Comparison of ENCODE assay signal across 11 cellular contexts in genomic region chr18:54928236-54928635, GRCh38. TPM values are rescaled to one million over a fixed set of nuclear protein-coding genes. Genes with fewer than 3 reads are reported as not detected.
DNase-seq lines count a peak whose midpoint lies in the region; ATAC-seq and TF ChIP-seq lines count a peak whose summit lies in the region.
"Had no signal": no experiment of that assay in that cellular context is flagged by ENCODE, and none has a peak within 500 bp of the region (broad histone marks: within the 10 kb centered on the region; RNA-seq: fewer than 3 reads in every experiment).

No MANE protein-coding gene starts in this region.

- no peak for TF ChIP-seq RAD21 in IMR-90 (IDR thresholded peaks at IDR 0.05; ENCODE audit: low read length)

- WGBS in IMR-90 (ENCODE audit: extremely low coverage in 2 of 2, insufficient read length in 1 of 2), 2 experiments: no CpG with 5 or more reads among the region's 2 CpGs

- no peak overlapping the region for H3K4ac ChIP-seq in IMR-90 (ENCODE audit: low read depth, low read length)

- H4K91ac ChIP-seq in IMR-90 (ENCODE audit: insufficient read depth, low read depth, low read length): no peak overlapping the region

- no peaks in the 10 kb centered on the region for H4K20me1 ChIP-seq in IMR-90 (ENCODE audit: insufficient read depth, low read length)
- no peaks in the 10 kb centered on the region for H4K20me1 ChIP-seq in PC-3 (ENCODE audit: low read length)

- TF ChIP-seq POLR2A in IMR-90 (IDR thresholded peaks at IDR 0.05; ENCODE audit: low read depth, low read length): no peak

- ATAC-seq in IMR-90 (ENCODE audit: low read depth) (peak; percentile 49), PC-3 (peak; percentile 45)

- no peak overlapping the region for H2BK5ac ChIP-seq in IMR-90 (ENCODE audit: low read depth, low read length, poor library complexity, severe bottlenecking)

- H3K4me2 ChIP-seq in IMR-90 (ENCODE audit: low read depth, low read length) (no peak overlapping the region), PC-3 (ENCODE audit: low read length) (no peak overlapping the region)

- H3K14ac ChIP-seq in IMR-90 (replicated peaks; ENCODE audit: low read depth, low read length): no peak overlapping the region

- no peak overlapping the region for H2BK15ac ChIP-seq in IMR-90 (ENCODE audit: low read depth, low read length)

- H2AFZ ChIP-seq in IMR-90 (replicated peaks; ENCODE audit: low read length, poor library complexity): no peak overlapping the region
- no peak overlapping the region for H2AFZ ChIP-seq in PC-3 (ENCODE audit: low read length)

- H3K9me3 ChIP-seq in IMR-90 (ENCODE audit: control insufficient read depth, insufficient read depth, low read length) (peaks cover 5% of the 10 kb centered on the region), PC-3 (ENCODE audit: low read length) (no peaks in the 10 kb centered on the region)

- H2AK5ac ChIP-seq in IMR-90 (ENCODE audit: low read depth, low read length): no peak overlapping the region

- H3K18ac ChIP-seq in IMR-90 (ENCODE audit: low read depth, low read length): no peak overlapping the region

- H3K79me2 ChIP-seq in PC-3 (ENCODE audit: low read length): no peaks in the 10 kb centered on the region

- H2BK120ac ChIP-seq in IMR-90 (ENCODE audit: low read depth, low read length): no peak overlapping the region

- H3K9me1 ChIP-seq in IMR-90 (ENCODE audit: insufficient read depth, low read length): 0 out of 2 replicates have a peak, but pooled peaks cover 3% of the 10 kb centered on the region

- no peaks in the 10 kb centered on the region for H3K4me1 ChIP-seq in IMR-90 (ENCODE audit: control insufficient read depth, insufficient read depth, low read length)
- no peaks in the 10 kb centered on the region for H3K4me1 ChIP-seq in PC-3 (ENCODE audit: insufficient read depth, low read length)

- H3K9ac ChIP-seq in IMR-90 (ENCODE audit: low read depth, low read length): no peak overlapping the region
- no peak overlapping the region for H3K9ac ChIP-seq in PC-3 (ENCODE audit: low read length)

- no peaks in the 10 kb centered on the region for H3K79me1 ChIP-seq in IMR-90 (ENCODE audit: low read depth in 1 of 2, low read length in 2 of 2)

- intact Hi-C loops in IMR-90 (cut with micrococcal nuclease): no loop called here
- intact Hi-C loops in PC-3 (cut with micrococcal nuclease): no loop called here

- in situ Hi-C loops in IMR-90 (cut with MboI; ENCODE audit: low sequenced_read_pairs): loop anchor here (10.0 kb wide), 1 partner anchor 57 kb away; no protein-coding TSS in a partner anchor

- no peak for TF ChIP-seq CTCF in IMR-90 (conservative IDR thresholded peaks at IDR 0.05; ENCODE audit: low read depth, low read length)
- no peak for TF ChIP-seq CTCF in PC-3 (conservative IDR thresholded peaks at IDR 0.05; ENCODE audit: low read depth, low read length)
- no peak for TF ChIP-seq CTCF in fibroblast of mammary gland (conservative IDR thresholded peaks at IDR 0.05; ENCODE audit: control insufficient read depth, insufficient read depth, low read depth, low read length)

- CTCF ChIA-PET in IMR-90 (lab: Yijun Ruan, JAX): no interaction called here
- CTCF ChIA-PET in PC-3 (lab: Charles Lee): no interaction called here

- BruUV-seq in IMR-90 (replicated peaks; lab: Mats Ljungman, UMichigan) (no TSS peak), PC-3 (replicated peaks; lab: Mats Ljungman, UMichigan) (no TSS peak)

- no peak overlapping the region for H2BK20ac ChIP-seq in IMR-90 (ENCODE audit: low read depth, low read length)

- dilution Hi-C loops in IMR-90 (cut with HindIII; ENCODE audit: low sequenced_read_pairs, unreplicated experiment): no loop called here

- H4K5ac ChIP-seq in IMR-90 (ENCODE audit: low read depth, low read length): no peak overlapping the region

- H3K23ac ChIP-seq in IMR-90 (ENCODE audit: low read depth, low read length): no peak overlapping the region

- no peaks in the 10 kb centered on the region for H3K9me2 ChIP-seq in PC-3 (replicated peaks; ENCODE audit: low read length)

- H3K4me3 ChIP-seq in IMR-90 (ENCODE audit: insufficient read depth, low read depth, low read length): no peak overlapping the region
- H3K4me3 ChIP-seq in PC-3 (ENCODE audit: low read length): no peak overlapping the region
- H3K4me3 ChIP-seq in fibroblast of mammary gland (ENCODE audit: control insufficient read depth, low read depth, low read length): no peak overlapping the region

- H3K27me3 ChIP-seq in IMR-90 (ENCODE audit: control insufficient read depth, insufficient read depth, low read length) (no peaks in the 10 kb centered on the region), PC-3 (ENCODE audit: low read length) (no peaks in the 10 kb centered on the region)

- H4K8ac ChIP-seq in IMR-90 (ENCODE audit: low read depth in 2 of 2, low read length in 2 of 2): no peak overlapping the region

- POLR2A ChIA-PET in IMR-90 (lab: Charles Lee; ENCODE audit: unreplicated experiment) (no interaction called here), PC-3 (lab: Charles Lee; ENCODE audit: unreplicated experiment) (no interaction called here)

- no peak overlapping the region for H3K56ac ChIP-seq in IMR-90 (ENCODE audit: extremely low read depth, insufficient read depth, low read length)

- no peaks in the 10 kb centered on the region for H3F3A ChIP-seq in PC-3 (ENCODE audit: low read length, unreplicated experiment)

- DNase-seq in IMR-90 (peak; percentile 33), PC-3 (no peak), fibroblast of mammary gland (ENCODE audit: low read depth) (peak; percentile 22), kidney tubule cell (ENCODE audit: low spot score) (peak; percentile 31), globus pallidus (ENCODE audit: low spot score) (no peak), NCI-H524 treated with DMSO at 0.1 percent for 48 hours (lab: John Stamatoyannopoulos, UW) (no peak), GM19238 (ENCODE audit: insufficient read length, low spot score) (no peak)
- DNase-seq: CD4-positive, alpha-beta memory T cell; DMS79; GOT3; H9 had no signal

- peaks cover 6% of the 10 kb centered on the region for H3K36me3 ChIP-seq in IMR-90 (ENCODE audit: control insufficient read depth, insufficient read depth, low read length)
- H3K36me3 ChIP-seq in PC-3 (ENCODE audit: low read depth, low read length): no peaks in the 10 kb centered on the region

- no peak overlapping the region for H2AK9ac ChIP-seq in IMR-90 (replicated peaks; ENCODE audit: low read depth, low read length, poor library complexity)

- H3K27ac ChIP-seq in IMR-90 (ENCODE audit: insufficient read depth, low read length): no peak overlapping the region
- H3K27ac ChIP-seq in PC-3 (ENCODE audit: low read length): no peak overlapping the region

TF ChIP-seq in IMR-90, 13 proteins besides CTCF, POLR2A, EP300 and RAD21:
- TF ChIP-seq MAZ (IDR thresholded peaks at IDR 0.05; ENCODE audit: borderline replicate concordance, low read depth, low read length) (no peak), MAFK (IDR thresholded peaks at IDR 0.05; ENCODE audit: low read depth, low read length) (no peak), ELK1 (IDR thresholded peaks at IDR 0.05; ENCODE audit: borderline replicate concordance, low read depth, low read length) (no peak), SMC3 (IDR thresholded peaks at IDR 0.05; ENCODE audit: low read depth, low read length) (no peak), RFX5 (IDR thresholded peaks at IDR 0.05; ENCODE audit: low read depth, low read length) (no peak), BHLHE40 (IDR thresholded peaks at IDR 0.05; ENCODE audit: low read depth, low read length) (no peak), CHD1 (IDR thresholded peaks at IDR 0.05; ENCODE audit: low read depth, low read length) (no peak), NFE2L2 (IDR thresholded peaks at IDR 0.05; ENCODE audit: low read depth, low read length) (no peak), CEBPB (IDR thresholded peaks at IDR 0.05; ENCODE audit: low read depth, low read length) (no peak), USF2 (IDR thresholded peaks at IDR 0.05; ENCODE audit: low read depth, low read length) (no peak)

RNA-seq across cellular contexts. Expression of gene CCDC68, which starts 31.0 kb away (rescaled TPM):
- total RNA-seq in IMR-90 (2012; rRNA removed) (0.54 and 1.4 TPM in 2 replicates), PC-3 (2014; rRNA removed) (2.6 and 3.1 TPM in 2 replicates)
- 0.46 and 0.55 TPM in 2 replicates for polyA plus RNA-seq in IMR-90 (2012; rRNA removed)
- polyA plus RNA-seq in IMR-90 (2012; cell fraction: cytosol; rRNA removed): 0.07 and 0.09 TPM in 2 replicates
- polyA plus RNA-seq in IMR-90 (2012; cell fraction: nucleus; rRNA removed; ENCODE audit: low replicate concordance): 0.09 and 1.7 TPM in 2 replicates
- total RNA-seq: H9 had no signal
- polyA plus RNA-seq: CD4-positive, alpha-beta memory T cell had no signal

Comparison
In these comparisons a context has a peak if more than half of its experiments do, and no peak if none do; other contexts are left out.
1. DNase-seq: peak in IMR-90 (single experiment), fibroblast of mammary gland (single experiment) and kidney tubule cell (single experiment); none in PC-3 (single experiment), globus pallidus (single experiment), NCI-H524 treated with DMSO at 0.1 percent for 48 hours (single experiment) and GM19238 (single experiment).